In genomic region chr5:165714594-165714993, GRCh38 we compare ENCODE assay signal across 15 cellular contexts.
DNase-seq lines count a peak whose midpoint lies in the region; ATAC-seq lines count a peak whose summit lies in the region.
"Had no signal": no experiment of that assay in that cellular context is flagged by ENCODE, and none has a peak within 500 bp of the region (broad histone marks: within the 10 kb centered on the region; RNA-seq: fewer than 3 reads in every experiment).

No MANE protein-coding gene starts in this region.

- ATAC-seq in HG03442 (IDR thresholded peaks at IDR 0.05; ENCODE audit: unreplicated experiment) = no peak
- ATAC-seq in GM18517 (IDR thresholded peaks at IDR 0.05; ENCODE audit: unreplicated experiment) = no peak
- ATAC-seq: A549, HepG2 had no signal

- peak; percentile 35 for DNase-seq in NCI-H82 (lab: John Stamatoyannopoulos, UW)
- no peak for DNase-seq in NCI-H82 treated with DMSO at 0.1 percent for 48 hours (lab: John Stamatoyannopoulos, UW; ENCODE audit: unreplicated experiment)
- peak; percentile 14 for DNase-seq in OCI-M1 (lab: John Stamatoyannopoulos, UW)
- peak; percentile 32 for DNase-seq in left kidney (ENCODE audit: low read depth, low spot score)
- no peak for DNase-seq in NK-92 treated with Interleukin-12 subunit alpha and Interleukin-12 subunit beta, amount 100 ng/mL, for 24 hours (lab: John Stamatoyannopoulos, UW)
- no peak for DNase-seq in activated CD4-positive, alpha-beta T cell treated with anti-CD3 and anti-CD28 coated beads, Interleukin-2, amount 10 ng/mL, durations not matched to agents 24 days and 14 days
- DNase-seq: AML-193; Caco-2; CD4-positive, alpha-beta T cell; GOT3 had no signal

- no peak overlapping the region for H3K27ac Mint-ChIP-seq in activated CD4-positive, alpha-beta T cell treated with anti-CD3 and anti-CD28 coated beads, Interleukin-2, amount 10 ng/mL, durations not matched to agents 24 days and 14 days
- H3K27ac Mint-ChIP-seq: CD4-positive, alpha-beta T cell; IgD-negative memory B cell had no signal

- H3K27me3 Mint-ChIP-seq in activated CD4-positive, alpha-beta T cell treated with anti-CD3 and anti-CD28 coated beads, Interleukin-2, amount 10 ng/mL, durations not matched to agents 24 days and 14 days = no peaks in the 10 kb centered on the region
- H3K27me3 Mint-ChIP-seq: CD4-positive, alpha-beta T cell; IgD-negative memory B cell had no signal

- H3K4me1 Mint-ChIP-seq in activated CD4-positive, alpha-beta T cell treated with anti-CD3 and anti-CD28 coated beads, Interleukin-2, amount 10 ng/mL, durations not matched to agents 24 days and 14 days = no peaks in the 10 kb centered on the region

- intact Hi-C loops in activated CD4-positive, alpha-beta T cell treated with anti-CD3 and anti-CD28 coated beads, Interleukin-2, amount 10 ng/mL, durations not matched to agents 24 days and 14 days (cut with micrococcal nuclease) = no loop called here

- H3K36me3 Mint-ChIP-seq in activated CD4-positive, alpha-beta T cell treated with anti-CD3 and anti-CD28 coated beads, Interleukin-2, amount 10 ng/mL, durations not matched to agents 24 days and 14 days (ENCODE audit: low read depth) = no peaks in the 10 kb centered on the region
- H3K36me3 Mint-ChIP-seq: IgD-negative memory B cell had no signal

- H3K9me3 Mint-ChIP-seq in activated CD4-positive, alpha-beta T cell treated with anti-CD3 and anti-CD28 coated beads, Interleukin-2, amount 10 ng/mL, durations not matched to agents 24 days and 14 days = no peaks in the 10 kb centered on the region

- H3K4me3 Mint-ChIP-seq in activated CD4-positive, alpha-beta T cell treated with anti-CD3 and anti-CD28 coated beads, Interleukin-2, amount 10 ng/mL, durations not matched to agents 24 days and 14 days = no peak overlapping the region
- H3K4me3 Mint-ChIP-seq: CD4-positive, alpha-beta T cell; IgD-negative memory B cell had no signal

Comparison
In these comparisons a context has a peak if more than half of its experiments do, and no peak if none do; other contexts are left out.
1. DNase-seq: peak in NCI-H82 (single experiment), OCI-M1 (single experiment) and left kidney (single experiment); none in NCI-H82 treated with DMSO at 0.1 percent for 48 hours (single experiment), NK-92 treated with Interleukin-12 subunit alpha and Interleukin-12 subunit beta, amount 100 ng/mL, for 24 hours (single experiment) and activated CD4-positive, alpha-beta T cell treated with anti-CD3 and anti-CD28 coated beads, Interleukin-2, amount 10 ng/mL, durations not matched to agents 24 days and 14 days (single experiment).